Comparison of ENCODE assay signal across 1 cellular context in the genomic region with DNA sequence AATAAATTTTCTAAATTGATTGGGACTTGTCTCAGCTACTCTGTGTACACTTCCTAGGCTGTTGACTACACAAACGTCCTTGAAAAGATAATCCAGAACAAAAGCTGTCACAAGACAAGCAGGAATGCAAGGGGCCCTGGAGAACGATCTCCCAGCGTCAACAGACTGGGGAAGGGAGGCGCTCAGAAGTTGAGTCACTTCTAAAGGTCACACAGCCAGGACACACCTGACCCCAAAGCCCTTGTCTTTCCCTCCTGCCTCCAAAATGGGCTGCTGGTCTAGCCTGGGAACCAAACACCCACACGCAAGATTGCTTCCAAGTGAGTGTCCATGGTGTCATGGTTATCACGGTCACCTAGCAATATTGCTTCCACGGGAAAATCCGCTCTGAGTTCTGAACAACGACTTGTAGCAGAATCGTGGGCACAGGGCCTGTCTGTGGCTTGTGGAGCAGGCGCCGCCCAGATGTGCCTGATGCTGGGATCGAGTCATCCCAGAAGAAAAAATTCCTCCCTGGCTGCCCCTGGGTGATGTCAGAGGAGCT.
TF ChIP-seq lines count a peak whose summit lies in the region.

No MANE protein-coding gene starts in this region.

TF ChIP-seq in HepG2, 621 proteins besides CTCF, POLR2A, EP300 and RAD21 (continued from another document and continues in another):
- TF ChIP-seq SMAD3 (CRISPR knock-in tag; IDR thresholded peaks at IDR 0.05) (no peak; the same call in 1 of the 2 replicates), REXO4 (CRISPR knock-in tag; IDR thresholded peaks at IDR 0.05; ENCODE audit: borderline replicate concordance) (no peak), ZNF441 (CRISPR knock-in tag; IDR thresholded peaks at IDR 0.05; ENCODE audit: borderline replicate concordance) (no peak), SOX6 (IDR thresholded peaks at IDR 0.05) (no peak), SOX6 (CRISPR knock-in tag; IDR thresholded peaks at IDR 0.05) (peak; percentile 99), TBX2 (CRISPR knock-in tag; IDR thresholded peaks at IDR 0.05; ENCODE audit: borderline replicate concordance) (peak; percentile 88), SOX13 (IDR thresholded peaks at IDR 0.05) (peak; percentile 98), SOX13 (CRISPR knock-in tag; conservative IDR thresholded peaks at IDR 0.05 in 1 of 2, IDR thresholded peaks at IDR 0.05 in 1 of 2) (peak in 1 of 2 experiments; percentile 99; a peak in 2 of 4 replicates), SIX1 (CRISPR knock-in tag; IDR thresholded peaks at IDR 0.05; ENCODE audit: borderline replicate concordance) (peak; percentile 36; the same call in 1 of the 2 replicates), HNF4A (CRISPR knock-in tag; IDR thresholded peaks at IDR 0.05) (peak; percentile 79), YEATS2 (CRISPR knock-in tag; IDR thresholded peaks at IDR 0.05; ENCODE audit: borderline replicate concordance) (peak; percentile 68; the same call in 1 of the 2 replicates), KDM4B (CRISPR knock-in tag; IDR thresholded peaks at IDR 0.05) (peak; percentile 36; the same call in 1 of the 2 replicates), ELF1 (CRISPR knock-in tag; IDR thresholded peaks at IDR 0.05) (peak; percentile 15; the same call in 1 of the 2 replicates), KLF13 (CRISPR knock-in tag; IDR thresholded peaks at IDR 0.05) (no peak), RERE (CRISPR knock-in tag; IDR thresholded peaks at IDR 0.05; ENCODE audit: low read depth) (peak; percentile 80; the same call in 1 of the 2 replicates), HCFC1 (IDR thresholded peaks at IDR 0.05; ENCODE audit: low read depth, low read length) (no peak), CEBPG (CRISPR knock-in tag; IDR thresholded peaks at IDR 0.05) (peak; percentile 78), IKZF1 (IDR thresholded peaks at IDR 0.05) (no peak), ZNF460 (CRISPR knock-in tag; IDR thresholded peaks at IDR 0.05; ENCODE audit: borderline replicate concordance) (no peak), FOXK2 (IDR thresholded peaks at IDR 0.05) (peak; percentile 55; the same call in 1 of the 2 replicates), EZH2 (conservative IDR thresholded peaks at IDR 0.05; ENCODE audit: low read depth, low read length) (no peak), KDM1A (CRISPR knock-in tag; IDR thresholded peaks at IDR 0.05) (peak; percentile 99), ELF3 (CRISPR knock-in tag; IDR thresholded peaks at IDR 0.05) (peak; percentile 81), FOXK1 (CRISPR knock-in tag; IDR thresholded peaks at IDR 0.05; ENCODE audit: borderline replicate concordance, low read depth) (peak; percentile 72; the same call in 1 of the 2 replicates), KDM5B (CRISPR knock-in tag; IDR thresholded peaks at IDR 0.05; ENCODE audit: borderline replicate concordance) (no peak), ADNP (CRISPR knock-in tag; IDR thresholded peaks at IDR 0.05) (peak; percentile 92), BCL3 (CRISPR knock-in tag; IDR thresholded peaks at IDR 0.05) (no peak), ZBTB34 (CRISPR knock-in tag; IDR thresholded peaks at IDR 0.05) (no peak), DMAP1 (CRISPR knock-in tag; IDR thresholded peaks at IDR 0.05) (peak; percentile 35; the same call in 1 of the 2 replicates), HIC2 (CRISPR knock-in tag; IDR thresholded peaks at IDR 0.05; ENCODE audit: low read depth) (peak; percentile 58; the same call in 1 of the 2 replicates), HDAC2 (CRISPR knock-in tag; IDR thresholded peaks at IDR 0.05) (peak; percentile 93), MIXL1 (CRISPR knock-in tag; IDR thresholded peaks at IDR 0.05) (0 out of 2 replicates have a peak, but pooled peaks have one; percentile 62), FOXA1 (IDR thresholded peaks at IDR 0.05) (peak; percentile 36; the same call in 1 of the 2 replicates), FOXA1 (CRISPR knock-in tag; IDR thresholded peaks at IDR 0.05) (peak; percentile 93), RELA (CRISPR knock-in tag; IDR thresholded peaks at IDR 0.05) (no peak), AKAP8 (CRISPR knock-in tag; IDR thresholded peaks at IDR 0.05) (no peak), ZEB1 (IDR thresholded peaks at IDR 0.05; ENCODE audit: insufficient replicate concordance, low read depth) (peak; percentile 74), HOXA3 (CRISPR knock-in tag; IDR thresholded peaks at IDR 0.05) (peak; percentile 74; the same call in 1 of the 2 replicates), LCORL (IDR thresholded peaks at IDR 0.05) (no peak), LCORL (CRISPR knock-in tag; IDR thresholded peaks at IDR 0.05) (peak; percentile 76), ZNF44 (CRISPR knock-in tag; IDR thresholded peaks at IDR 0.05) (no peak), ZNF564 (CRISPR knock-in tag; IDR thresholded peaks at IDR 0.05) (0 out of 2 replicates have a peak, but pooled peaks have one; percentile 26), ZNF12 (CRISPR knock-in tag; IDR thresholded peaks at IDR 0.05) (0 out of 2 replicates have a peak, but pooled peaks have one; percentile 13), ZNF230 (CRISPR knock-in tag; IDR thresholded peaks at IDR 0.05) (no peak), ZNF138 (CRISPR knock-in tag; IDR thresholded peaks at IDR 0.05; ENCODE audit: low read depth) (no peak), FOXA3 (CRISPR knock-in tag; IDR thresholded peaks at IDR 0.05) (peak; percentile 92)
- TF ChIP-seq, protein P1, sequence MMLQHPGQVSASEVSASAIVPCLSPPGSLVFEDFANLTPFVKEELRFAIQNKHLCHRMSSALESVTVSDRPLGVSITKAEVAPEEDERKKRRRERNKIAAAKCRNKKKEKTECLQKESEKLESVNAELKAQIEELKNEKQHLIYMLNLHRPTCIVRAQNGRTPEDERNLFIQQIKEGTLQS (CRISPR knock-in tag; IDR thresholded peaks at IDR 0.05): peak; percentile 79
- TF ChIP-seq, protein P2, sequence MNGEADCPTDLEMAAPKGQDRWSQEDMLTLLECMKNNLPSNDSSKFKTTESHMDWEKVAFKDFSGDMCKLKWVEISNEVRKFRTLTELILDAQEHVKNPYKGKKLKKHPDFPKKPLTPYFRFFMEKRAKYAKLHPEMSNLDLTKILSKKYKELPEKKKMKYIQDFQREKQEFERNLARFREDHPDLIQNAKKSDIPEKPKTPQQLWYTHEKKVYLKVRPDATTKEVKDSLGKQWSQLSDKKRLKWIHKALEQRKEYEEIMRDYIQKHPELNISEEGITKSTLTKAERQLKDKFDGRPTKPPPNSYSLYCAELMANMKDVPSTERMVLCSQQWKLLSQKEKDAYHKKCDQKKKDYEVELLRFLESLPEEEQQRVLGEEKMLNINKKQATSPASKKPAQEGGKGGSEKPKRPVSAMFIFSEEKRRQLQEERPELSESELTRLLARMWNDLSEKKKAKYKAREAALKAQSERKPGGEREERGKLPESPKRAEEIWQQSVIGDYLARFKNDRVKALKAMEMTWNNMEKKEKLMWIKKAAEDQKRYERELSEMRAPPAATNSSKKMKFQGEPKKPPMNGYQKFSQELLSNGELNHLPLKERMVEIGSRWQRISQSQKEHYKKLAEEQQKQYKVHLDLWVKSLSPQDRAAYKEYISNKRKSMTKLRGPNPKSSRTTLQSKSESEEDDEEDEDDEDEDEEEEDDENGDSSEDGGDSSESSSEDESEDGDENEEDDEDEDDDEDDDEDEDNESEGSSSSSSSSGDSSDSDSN (CRISPR knock-in tag; IDR thresholded peaks at IDR 0.05): 0 out of 2 replicates have a peak, but pooled peaks have one; percentile 17
- TF ChIP-seq, protein P3, sequence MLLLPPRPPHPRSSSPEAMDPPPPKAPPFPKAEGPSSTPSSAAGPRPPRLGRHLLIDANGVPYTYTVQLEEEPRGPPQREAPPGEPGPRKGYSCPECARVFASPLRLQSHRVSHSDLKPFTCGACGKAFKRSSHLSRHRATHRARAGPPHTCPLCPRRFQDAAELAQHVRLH (CRISPR knock-in tag; IDR thresholded peaks at IDR 0.05; ENCODE audit: borderline replicate concordance, low read depth): peak; percentile 34; the same call in 1 of the 2 replicates
- TF ChIP-seq, protein P4, sequence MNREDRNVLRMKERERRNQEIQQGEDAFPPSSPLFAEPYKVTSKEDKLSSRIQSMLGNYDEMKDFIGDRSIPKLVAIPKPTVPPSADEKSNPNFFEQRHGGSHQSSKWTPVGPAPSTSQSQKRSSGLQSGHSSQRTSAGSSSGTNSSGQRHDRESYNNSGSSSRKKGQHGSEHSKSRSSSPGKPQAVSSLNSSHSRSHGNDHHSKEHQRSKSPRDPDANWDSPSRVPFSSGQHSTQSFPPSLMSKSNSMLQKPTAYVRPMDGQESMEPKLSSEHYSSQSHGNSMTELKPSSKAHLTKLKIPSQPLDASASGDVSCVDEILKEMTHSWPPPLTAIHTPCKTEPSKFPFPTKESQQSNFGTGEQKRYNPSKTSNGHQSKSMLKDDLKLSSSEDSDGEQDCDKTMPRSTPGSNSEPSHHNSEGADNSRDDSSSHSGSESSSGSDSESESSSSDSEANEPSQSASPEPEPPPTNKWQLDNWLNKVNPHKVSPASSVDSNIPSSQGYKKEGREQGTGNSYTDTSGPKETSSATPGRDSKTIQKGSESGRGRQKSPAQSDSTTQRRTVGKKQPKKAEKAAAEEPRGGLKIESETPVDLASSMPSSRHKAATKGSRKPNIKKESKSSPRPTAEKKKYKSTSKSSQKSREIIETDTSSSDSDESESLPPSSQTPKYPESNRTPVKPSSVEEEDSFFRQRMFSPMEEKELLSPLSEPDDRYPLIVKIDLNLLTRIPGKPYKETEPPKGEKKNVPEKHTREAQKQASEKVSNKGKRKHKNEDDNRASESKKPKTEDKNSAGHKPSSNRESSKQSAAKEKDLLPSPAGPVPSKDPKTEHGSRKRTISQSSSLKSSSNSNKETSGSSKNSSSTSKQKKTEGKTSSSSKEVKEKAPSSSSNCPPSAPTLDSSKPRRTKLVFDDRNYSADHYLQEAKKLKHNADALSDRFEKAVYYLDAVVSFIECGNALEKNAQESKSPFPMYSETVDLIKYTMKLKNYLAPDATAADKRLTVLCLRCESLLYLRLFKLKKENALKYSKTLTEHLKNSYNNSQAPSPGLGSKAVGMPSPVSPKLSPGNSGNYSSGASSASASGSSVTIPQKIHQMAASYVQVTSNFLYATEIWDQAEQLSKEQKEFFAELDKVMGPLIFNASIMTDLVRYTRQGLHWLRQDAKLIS (CRISPR knock-in tag; IDR thresholded peaks at IDR 0.05): no peak
